Comparison of ENCODE assay signal across 1 cellular context in the genomic region with DNA sequence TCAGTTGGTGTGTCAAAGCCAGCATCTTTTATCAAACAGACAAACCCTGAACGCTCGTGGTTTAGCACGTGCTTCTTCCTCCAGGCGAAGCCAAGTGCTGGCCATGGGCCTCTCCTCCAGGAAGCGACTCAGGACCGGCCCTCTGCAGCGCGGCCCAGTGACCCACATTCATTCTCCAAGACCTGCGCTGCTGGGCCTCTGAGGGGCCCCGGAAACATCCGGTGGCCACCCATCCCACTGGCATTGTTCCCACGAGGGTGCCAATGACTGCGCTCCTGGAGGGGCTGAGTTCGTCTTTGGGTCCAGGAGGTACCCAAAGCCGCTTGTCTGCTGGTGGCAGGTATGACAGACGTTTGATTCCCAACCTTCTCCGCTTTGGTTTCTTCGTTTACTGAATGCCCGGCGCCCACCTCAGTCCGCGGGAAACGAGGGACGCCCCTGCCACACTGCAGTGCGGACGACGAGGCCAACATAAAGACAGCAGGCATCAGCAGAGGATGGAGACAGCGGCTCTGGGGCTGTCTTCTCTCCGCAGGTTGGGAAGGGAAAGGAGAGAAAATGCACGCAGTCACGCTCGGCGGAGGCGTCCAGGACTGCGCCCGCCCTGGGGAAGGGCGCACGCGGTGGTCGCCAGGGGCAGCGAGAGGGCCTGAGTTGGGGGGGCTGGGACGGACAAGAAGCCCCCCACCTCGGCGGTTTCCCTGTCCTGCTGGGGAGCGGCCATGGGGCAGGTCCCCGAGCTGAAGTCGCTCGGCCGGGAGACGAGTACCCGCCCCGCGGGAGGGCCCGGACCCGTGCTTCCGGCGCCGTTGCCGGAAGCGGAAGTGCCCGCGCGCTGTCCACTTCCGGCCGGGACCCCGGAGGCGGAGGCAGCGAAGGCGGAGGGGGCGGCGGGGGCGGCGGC.
A peak's percentile ranks its signal among the peaks of the same experiment; 100 is the strongest.
TF ChIP-seq lines count a peak whose summit lies in the region.

TSS of gene EXOC3 (plus strand) at position 842 of the 904 bp plus-strand sequence. CDS start 3,030 bp downstream, outside the sequence.

TF ChIP-seq in HepG2, 621 proteins besides CTCF, POLR2A, EP300 and RAD21 (continued from another document and continues in another):
- TF ChIP-seq, protein P1, sequence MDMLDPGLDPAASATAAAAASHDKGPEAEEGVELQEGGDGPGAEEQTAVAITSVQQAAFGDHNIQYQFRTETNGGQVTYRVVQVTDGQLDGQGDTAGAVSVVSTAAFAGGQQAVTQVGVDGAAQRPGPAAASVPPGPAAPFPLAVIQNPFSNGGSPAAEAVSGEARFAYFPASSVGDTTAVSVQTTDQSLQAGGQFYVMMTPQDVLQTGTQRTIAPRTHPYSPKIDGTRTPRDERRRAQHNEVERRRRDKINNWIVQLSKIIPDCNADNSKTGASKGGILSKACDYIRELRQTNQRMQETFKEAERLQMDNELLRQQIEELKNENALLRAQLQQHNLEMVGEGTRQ (IDR thresholded peaks at IDR 0.05; ENCODE audit: low read depth, low read length): no peak
- TF ChIP-seq, protein P1 (CRISPR knock-in tag; IDR thresholded peaks at IDR 0.05; ENCODE audit: borderline replicate concordance): no peak
- TF ChIP-seq IRF2 (CRISPR knock-in tag; IDR thresholded peaks at IDR 0.05): no peak
- peak; percentile 52; the same call in 1 of the 2 replicates for TF ChIP-seq UBTF (CRISPR knock-in tag; IDR thresholded peaks at IDR 0.05)
- no peak for TF ChIP-seq CEBPZ (IDR thresholded peaks at IDR 0.05; ENCODE audit: low read length)
- no peak for TF ChIP-seq ATF1 (CRISPR knock-in tag; IDR thresholded peaks at IDR 0.05)
- TF ChIP-seq SRSF1 (optimal IDR thresholded peaks at IDR 0.05; ENCODE audit: low read depth, low read length): peak; percentile 74
- TF ChIP-seq ZNF354B (CRISPR knock-in tag; IDR thresholded peaks at IDR 0.05): no peak
- TF ChIP-seq ZFX (CRISPR knock-in tag; IDR thresholded peaks at IDR 0.05; ENCODE audit: low read depth): peak; percentile 65; the same call in 1 of the 2 replicates
- no peak for TF ChIP-seq THYN1 (CRISPR knock-in tag; IDR thresholded peaks at IDR 0.05; ENCODE audit: borderline replicate concordance, low read depth)
- TF ChIP-seq FOSL2 (CRISPR knock-in tag; IDR thresholded peaks at IDR 0.05): peak; percentile 7; the same call in 1 of the 2 replicates
- no peak for TF ChIP-seq TBX3 (IDR thresholded peaks at IDR 0.05; ENCODE audit: borderline replicate concordance)
- TF ChIP-seq ZNF782 (CRISPR knock-in tag; IDR thresholded peaks at IDR 0.05; ENCODE audit: borderline replicate concordance): no peak
- TF ChIP-seq ZNF746 (CRISPR knock-in tag; IDR thresholded peaks at IDR 0.05): no peak; the same call in 1 of the 2 replicates
- no peak for TF ChIP-seq ZFP37 (CRISPR knock-in tag; IDR thresholded peaks at IDR 0.05; ENCODE audit: borderline replicate concordance)
- TF ChIP-seq BHLHE40 (IDR thresholded peaks at IDR 0.05; ENCODE audit: low read length): no peak
- TF ChIP-seq, protein P2, sequence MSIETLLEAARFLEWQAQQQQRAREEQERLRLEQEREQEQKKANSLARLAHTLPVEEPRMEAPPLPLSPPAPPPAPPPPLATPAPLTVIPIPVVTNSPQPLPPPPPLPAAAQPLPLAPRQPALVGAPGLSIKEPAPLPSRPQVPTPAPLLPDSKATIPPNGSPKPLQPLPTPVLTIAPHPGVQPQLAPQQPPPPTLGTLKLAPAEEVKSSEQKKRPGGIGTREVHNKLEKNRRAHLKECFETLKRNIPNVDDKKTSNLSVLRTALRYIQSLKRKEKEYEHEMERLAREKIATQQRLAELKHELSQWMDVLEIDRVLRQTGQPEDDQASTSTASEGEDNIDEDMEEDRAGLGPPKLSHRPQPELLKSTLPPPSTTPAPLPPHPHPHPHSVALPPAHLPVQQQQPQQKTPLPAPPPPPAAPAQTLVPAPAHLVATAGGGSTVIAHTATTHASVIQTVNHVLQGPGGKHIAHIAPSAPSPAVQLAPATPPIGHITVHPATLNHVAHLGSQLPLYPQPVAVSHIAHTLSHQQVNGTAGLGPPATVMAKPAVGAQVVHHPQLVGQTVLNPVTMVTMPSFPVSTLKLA (IDR thresholded peaks at IDR 0.05): no peak
- no peak for TF ChIP-seq TFAP4 (IDR thresholded peaks at IDR 0.05; ENCODE audit: borderline replicate concordance, low read depth)
- TF ChIP-seq NFRKB (IDR thresholded peaks at IDR 0.05): no peak
- TF ChIP-seq, protein P3, sequence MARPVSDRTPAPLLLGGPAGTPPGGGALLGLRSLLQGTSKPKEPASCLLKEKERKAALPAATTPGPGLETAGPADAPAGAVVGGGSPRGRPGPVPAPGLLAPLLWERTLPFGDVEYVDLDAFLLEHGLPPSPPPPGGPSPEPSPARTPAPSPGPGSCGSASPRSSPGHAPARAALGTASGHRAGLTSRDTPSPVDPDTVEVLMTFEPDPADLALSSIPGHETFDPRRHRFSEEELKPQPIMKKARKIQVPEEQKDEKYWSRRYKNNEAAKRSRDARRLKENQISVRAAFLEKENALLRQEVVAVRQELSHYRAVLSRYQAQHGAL (CRISPR knock-in tag; IDR thresholded peaks at IDR 0.05; ENCODE audit: not compliant biosample characterization): no peak
- no peak for TF ChIP-seq NR2F2 (IDR thresholded peaks at IDR 0.05; ENCODE audit: borderline replicate concordance, low read depth)
- TF ChIP-seq FOXP4 (CRISPR knock-in tag; IDR thresholded peaks at IDR 0.05): 0 out of 2 replicates have a peak, but pooled peaks have one; percentile 14
- TF ChIP-seq, protein P4, sequence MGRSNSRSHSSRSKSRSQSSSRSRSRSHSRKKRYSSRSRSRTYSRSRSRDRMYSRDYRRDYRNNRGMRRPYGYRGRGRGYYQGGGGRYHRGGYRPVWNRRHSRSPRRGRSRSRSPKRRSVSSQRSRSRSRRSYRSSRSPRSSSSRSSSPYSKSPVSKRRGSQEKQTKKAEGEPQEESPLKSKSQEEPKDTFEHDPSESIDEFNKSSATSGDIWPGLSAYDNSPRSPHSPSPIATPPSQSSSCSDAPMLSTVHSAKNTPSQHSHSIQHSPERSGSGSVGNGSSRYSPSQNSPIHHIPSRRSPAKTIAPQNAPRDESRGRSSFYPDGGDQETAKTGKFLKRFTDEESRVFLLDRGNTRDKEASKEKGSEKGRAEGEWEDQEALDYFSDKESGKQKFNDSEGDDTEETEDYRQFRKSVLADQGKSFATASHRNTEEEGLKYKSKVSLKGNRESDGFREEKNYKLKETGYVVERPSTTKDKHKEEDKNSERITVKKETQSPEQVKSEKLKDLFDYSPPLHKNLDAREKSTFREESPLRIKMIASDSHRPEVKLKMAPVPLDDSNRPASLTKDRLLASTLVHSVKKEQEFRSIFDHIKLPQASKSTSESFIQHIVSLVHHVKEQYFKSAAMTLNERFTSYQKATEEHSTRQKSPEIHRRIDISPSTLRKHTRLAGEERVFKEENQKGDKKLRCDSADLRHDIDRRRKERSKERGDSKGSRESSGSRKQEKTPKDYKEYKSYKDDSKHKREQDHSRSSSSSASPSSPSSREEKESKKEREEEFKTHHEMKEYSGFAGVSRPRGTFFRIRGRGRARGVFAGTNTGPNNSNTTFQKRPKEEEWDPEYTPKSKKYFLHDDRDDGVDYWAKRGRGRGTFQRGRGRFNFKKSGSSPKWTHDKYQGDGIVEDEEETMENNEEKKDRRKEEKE (IDR thresholded peaks at IDR 0.05): no peak
- no peak for TF ChIP-seq RXRA (CRISPR knock-in tag; IDR thresholded peaks at IDR 0.05)
- TF ChIP-seq ARNT (IDR thresholded peaks at IDR 0.05): no peak
- no peak for TF ChIP-seq HOMEZ (CRISPR knock-in tag; IDR thresholded peaks at IDR 0.05; ENCODE audit: low read depth)
- TF ChIP-seq ZBTB42 (CRISPR knock-in tag; IDR thresholded peaks at IDR 0.05): no peak
- peak; percentile 40; the same call in 1 of the 2 replicates for TF ChIP-seq RXRB (CRISPR knock-in tag; IDR thresholded peaks at IDR 0.05; ENCODE audit: borderline replicate concordance)
- TF ChIP-seq ZNF720 (CRISPR knock-in tag; IDR thresholded peaks at IDR 0.05): no peak
- no peak for TF ChIP-seq REL (CRISPR knock-in tag; conservative IDR thresholded peaks at IDR 0.05)
- 0 out of 2 replicates have a peak, but pooled peaks have one; percentile 11 for TF ChIP-seq ZNF629 (CRISPR knock-in tag; conservative IDR thresholded peaks at IDR 0.05)
- TF ChIP-seq CREB3 (CRISPR knock-in tag; IDR thresholded peaks at IDR 0.05): no peak
- peak; percentile 92; the same call in 1 of the 2 replicates for TF ChIP-seq ZNF235 (CRISPR knock-in tag; IDR thresholded peaks at IDR 0.05; ENCODE audit: borderline replicate concordance)
- TF ChIP-seq ZMYM2 (CRISPR knock-in tag; IDR thresholded peaks at IDR 0.05): no peak
- no peak for TF ChIP-seq SMAD9 (CRISPR knock-in tag; IDR thresholded peaks at IDR 0.05)
- peak; percentile 68 for TF ChIP-seq HDAC1 (CRISPR knock-in tag; IDR thresholded peaks at IDR 0.05)
- TF ChIP-seq ZNF264 (CRISPR knock-in tag; IDR thresholded peaks at IDR 0.05): peak; percentile 23; the same call in 1 of the 2 replicates
